ENCODE assay signal across 23 cellular contexts in genomic region chr18:36849288-36850011, GRCh38. TPM values are rescaled to one million over a fixed set of nuclear protein-coding genes. Genes with fewer than 3 reads are reported as not detected.
DNase-seq lines count a peak whose midpoint lies in the region; ATAC-seq, FAIRE-seq and TF ChIP-seq lines count a peak whose summit lies in the region.
"Had no signal": no experiment of that assay in that cellular context is flagged by ENCODE, and none has a peak within 500 bp of the region (broad histone marks: within the 10 kb centered on the region; RNA-seq: fewer than 3 reads in every experiment).

No MANE protein-coding gene starts in this region.

- TF ChIP-seq CTCF in D721Med (IDR thresholded peaks at IDR 0.05; ENCODE audit: insufficient read depth, missing control alignments): no peak
- TF ChIP-seq CTCF in retinal pigment epithelial cell (conservative IDR thresholded peaks at IDR 0.05; ENCODE audit: low read depth, low read length): no peak

- no peak overlapping the region for H3K4me3 ChIP-seq in retinal pigment epithelial cell (ENCODE audit: low read length)
- H3K4me3 ChIP-seq: body of pancreas, coronary artery, left ventricle myocardium inferior, PC-9, prostate gland, SJCRH30, spleen had no signal

- peaks cover 58% of the 10 kb centered on the region for H3K36me3 Mint-ChIP-seq in activated T-cell treated with anti-CD3 and anti-CD28 coated beads, Interleukin-2, amount 50 U/mL, for 24 hours (ENCODE audit: low read depth)

- H3K27ac Mint-ChIP-seq in activated T-cell treated with anti-CD3 and anti-CD28 coated beads, Interleukin-2, amount 50 U/mL, for 24 hours: no peak overlapping the region
- H3K27ac Mint-ChIP-seq: activated CD4-positive, alpha-beta memory T cell treated with anti-CD3 and anti-CD28 coated beads for 36 hours; WTC11 had no signal

- DNase-seq in D721Med (ENCODE audit: insufficient read length, low spot score) (no peak), NCI-H226 (peak; percentile 5), dedifferentiated amniotic fluid mesenchymal stem cell (ENCODE audit: extremely low spot score) (peak; percentile 39), retinal pigment epithelial cell (ENCODE audit: low read depth) (peak; percentile 68), NCI-H82 (lab: John Stamatoyannopoulos, UW) (no peak), SHP77 treated with DMSO at 0.1 percent for 48 hours (lab: John Stamatoyannopoulos, UW) (no peak)
- DNase-seq in activated T-cell treated with anti-CD3 and anti-CD28 coated beads, Interleukin-2, amount 50 U/mL, for 24 hours: no peak
- DNase-seq: activated CD4-positive, alpha-beta memory T cell treated with anti-CD3 and anti-CD28 coated beads for 36 hours; activated naive CD4-positive, alpha-beta T cell treated with anti-CD3 and anti-CD28 coated beads, Interleukin-2, amount 50 U/mL, for 16 hours; activated T-cell treated with anti-CD3 and anti-CD28 coated beads, Interleukin-2, amount 50 U/mL, for 4 hours; body of pancreas; DND-41; left ventricle myocardium inferior; NCI-H1694; SJCRH30; spleen; stimulated activated CD8-positive, alpha-beta memory T cell treated with anti-CD3 and anti-CD28 coated beads, Interleukin-4, amount 100 ng/mL, for 48 hours had no signal

- H3K4me3 Mint-ChIP-seq in activated T-cell treated with anti-CD3 and anti-CD28 coated beads, Interleukin-2, amount 50 U/mL, for 24 hours: no peak overlapping the region
- H3K4me3 Mint-ChIP-seq: activated CD4-positive, alpha-beta memory T cell treated with anti-CD3 and anti-CD28 coated beads for 36 hours; activated T-cell treated with anti-CD3 and anti-CD28 coated beads, Interleukin-2, amount 50 U/mL, for 4 hours; neural crest cell; WTC11 had no signal

- no peaks in the 10 kb centered on the region for H3K27me3 Mint-ChIP-seq in activated T-cell treated with anti-CD3 and anti-CD28 coated beads, Interleukin-2, amount 50 U/mL, for 24 hours
- H3K27me3 Mint-ChIP-seq: activated CD4-positive, alpha-beta memory T cell treated with anti-CD3 and anti-CD28 coated beads for 36 hours had no signal

- H3K9me3 Mint-ChIP-seq in activated T-cell treated with anti-CD3 and anti-CD28 coated beads, Interleukin-2, amount 50 U/mL, for 24 hours: peaks cover 15% of the 10 kb centered on the region

- peak; percentile 94 for FAIRE-seq in D721Med (lab: Jason Lieb, UNC)

- no peak for ATAC-seq in esophagus mucosa
- ATAC-seq: activated T-cell treated with anti-CD3 and anti-CD28 coated beads, Interleukin-2, amount 50 U/mL, for 4 hours; body of pancreas; WTC11 had no signal

- H3K4me1 Mint-ChIP-seq in activated T-cell treated with anti-CD3 and anti-CD28 coated beads, Interleukin-2, amount 50 U/mL, for 24 hours (ENCODE audit: low read depth): peaks cover 8% of the 10 kb centered on the region
- H3K4me1 Mint-ChIP-seq: WTC11 had no signal

RNA-seq across cellular contexts. Expression of gene KIAA1328, which starts 20.5 kb away (rescaled TPM):
- total RNA-seq in esophagus mucosa: 5.1 TPM

RNA-seq across cellular contexts. Expression of gene TPGS2, which starts 20.6 kb away (rescaled TPM):
- 61.6 TPM for total RNA-seq in esophagus mucosa

Comparison
In these comparisons a context has a peak if more than half of its experiments do, and no peak if none do; other contexts are left out.
1. DNase-seq: peak in NCI-H226 (single experiment), dedifferentiated amniotic fluid mesenchymal stem cell (single experiment) and retinal pigment epithelial cell (single experiment); none in D721Med (single experiment), activated T-cell treated with anti-CD3 and anti-CD28 coated beads, Interleukin-2, amount 50 U/mL, for 24 hours (single experiment), NCI-H82 (single experiment) and SHP77 treated with DMSO at 0.1 percent for 48 hours (single experiment).